1 cellular context compared by ENCODE assay signal in the genomic region with DNA sequence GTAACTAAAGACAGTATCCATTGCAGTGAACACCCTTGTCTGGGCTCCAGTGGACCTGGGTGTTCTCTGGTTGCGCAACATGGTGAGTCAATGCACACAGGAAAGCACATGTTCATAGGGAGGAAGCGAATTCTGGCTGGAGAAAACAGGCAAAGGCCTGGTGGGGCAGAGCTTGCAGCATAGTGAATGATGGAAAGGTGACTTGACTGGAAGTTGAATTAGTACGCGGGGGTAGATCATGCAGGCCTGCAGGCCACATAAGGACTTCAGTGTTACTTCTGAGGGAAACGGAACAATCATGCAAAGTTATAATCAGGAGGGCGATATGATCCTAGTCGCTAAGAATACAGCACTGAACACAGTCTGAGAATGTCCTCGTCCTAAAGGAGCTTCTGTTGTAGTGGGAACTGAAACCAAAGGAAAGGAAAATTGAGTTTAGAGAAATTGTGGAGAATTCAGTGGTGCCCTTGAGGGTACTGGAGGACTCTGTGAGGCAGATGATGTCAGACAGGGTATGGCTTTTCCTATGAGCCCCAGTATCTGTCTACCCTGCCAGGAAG.
TF ChIP-seq lines count a peak whose summit lies in the region.

No MANE protein-coding gene starts in this region.

TF ChIP-seq in K562, 482 proteins besides CTCF, POLR2A, EP300 and RAD21 (continued from another document):
- TF ChIP-seq FOSL1 (tag; conservative IDR thresholded peaks at IDR 0.05) (peak; percentile 85), HDAC8 (tag; IDR thresholded peaks at IDR 0.05) (0 out of 2 replicates have a peak, but pooled peaks have one; percentile 52), MAFG (tag; conservative IDR thresholded peaks at IDR 0.05) (no peak), MYC (IDR thresholded peaks at IDR 0.05; ENCODE audit: low read depth, low read length) (0 out of 2 replicates have a peak, but pooled peaks have one; percentile 64), MYC (CRISPR knock-in tag; IDR thresholded peaks at IDR 0.05; ENCODE audit: borderline replicate concordance, low read depth) (no peak), NCOA1 (IDR thresholded peaks at IDR 0.05; ENCODE audit: low read depth) (no peak), ZNF507 (tag; conservative IDR thresholded peaks at IDR 0.05) (no peak), PTTG1 (tag; IDR thresholded peaks at IDR 0.05; ENCODE audit: low read depth) (no peak), ETV1 (tag; conservative IDR thresholded peaks at IDR 0.05; ENCODE audit: low read depth) (peak; percentile 68; the same call in 1 of the 2 replicates), ZNF830 (CRISPR knock-in tag; IDR thresholded peaks at IDR 0.05) (no peak), L3MBTL2 (IDR thresholded peaks at IDR 0.05) (peak; percentile 52; the same call in 1 of the 2 replicates), ZFP36 (IDR thresholded peaks at IDR 0.05; ENCODE audit: low read depth, low read length, partially characterized antibody) (no peak), GABPA (tag; conservative IDR thresholded peaks at IDR 0.05; ENCODE audit: low read depth) (0 out of 2 replicates have a peak, but pooled peaks have one; percentile 30), ARNT (IDR thresholded peaks at IDR 0.05) (no peak), ARID1B (IDR thresholded peaks at IDR 0.05) (0 out of 2 replicates have a peak, but pooled peaks have one; percentile 23), MEF2A (IDR thresholded peaks at IDR 0.05; ENCODE audit: control insufficient read depth, low read depth, low read length) (no peak), TRIM24 (IDR thresholded peaks at IDR 0.05) (peak; percentile 47 to 52; a peak in 2 of 4 replicates)
- TF ChIP-seq, protein P1, sequence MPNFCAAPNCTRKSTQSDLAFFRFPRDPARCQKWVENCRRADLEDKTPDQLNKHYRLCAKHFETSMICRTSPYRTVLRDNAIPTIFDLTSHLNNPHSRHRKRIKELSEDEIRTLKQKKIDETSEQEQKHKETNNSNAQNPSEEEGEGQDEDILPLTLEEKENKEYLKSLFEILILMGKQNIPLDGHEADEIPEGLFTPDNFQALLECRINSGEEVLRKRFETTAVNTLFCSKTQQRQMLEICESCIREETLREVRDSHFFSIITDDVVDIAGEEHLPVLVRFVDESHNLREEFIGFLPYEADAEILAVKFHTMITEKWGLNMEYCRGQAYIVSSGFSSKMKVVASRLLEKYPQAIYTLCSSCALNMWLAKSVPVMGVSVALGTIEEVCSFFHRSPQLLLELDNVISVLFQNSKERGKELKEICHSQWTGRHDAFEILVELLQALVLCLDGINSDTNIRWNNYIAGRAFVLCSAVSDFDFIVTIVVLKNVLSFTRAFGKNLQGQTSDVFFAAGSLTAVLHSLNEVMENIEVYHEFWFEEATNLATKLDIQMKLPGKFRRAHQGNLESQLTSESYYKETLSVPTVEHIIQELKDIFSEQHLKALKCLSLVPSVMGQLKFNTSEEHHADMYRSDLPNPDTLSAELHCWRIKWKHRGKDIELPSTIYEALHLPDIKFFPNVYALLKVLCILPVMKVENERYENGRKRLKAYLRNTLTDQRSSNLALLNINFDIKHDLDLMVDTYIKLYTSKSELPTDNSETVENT (CRISPR knock-in tag; IDR thresholded peaks at IDR 0.05) = no peak
- TF ChIP-seq, protein P2, sequence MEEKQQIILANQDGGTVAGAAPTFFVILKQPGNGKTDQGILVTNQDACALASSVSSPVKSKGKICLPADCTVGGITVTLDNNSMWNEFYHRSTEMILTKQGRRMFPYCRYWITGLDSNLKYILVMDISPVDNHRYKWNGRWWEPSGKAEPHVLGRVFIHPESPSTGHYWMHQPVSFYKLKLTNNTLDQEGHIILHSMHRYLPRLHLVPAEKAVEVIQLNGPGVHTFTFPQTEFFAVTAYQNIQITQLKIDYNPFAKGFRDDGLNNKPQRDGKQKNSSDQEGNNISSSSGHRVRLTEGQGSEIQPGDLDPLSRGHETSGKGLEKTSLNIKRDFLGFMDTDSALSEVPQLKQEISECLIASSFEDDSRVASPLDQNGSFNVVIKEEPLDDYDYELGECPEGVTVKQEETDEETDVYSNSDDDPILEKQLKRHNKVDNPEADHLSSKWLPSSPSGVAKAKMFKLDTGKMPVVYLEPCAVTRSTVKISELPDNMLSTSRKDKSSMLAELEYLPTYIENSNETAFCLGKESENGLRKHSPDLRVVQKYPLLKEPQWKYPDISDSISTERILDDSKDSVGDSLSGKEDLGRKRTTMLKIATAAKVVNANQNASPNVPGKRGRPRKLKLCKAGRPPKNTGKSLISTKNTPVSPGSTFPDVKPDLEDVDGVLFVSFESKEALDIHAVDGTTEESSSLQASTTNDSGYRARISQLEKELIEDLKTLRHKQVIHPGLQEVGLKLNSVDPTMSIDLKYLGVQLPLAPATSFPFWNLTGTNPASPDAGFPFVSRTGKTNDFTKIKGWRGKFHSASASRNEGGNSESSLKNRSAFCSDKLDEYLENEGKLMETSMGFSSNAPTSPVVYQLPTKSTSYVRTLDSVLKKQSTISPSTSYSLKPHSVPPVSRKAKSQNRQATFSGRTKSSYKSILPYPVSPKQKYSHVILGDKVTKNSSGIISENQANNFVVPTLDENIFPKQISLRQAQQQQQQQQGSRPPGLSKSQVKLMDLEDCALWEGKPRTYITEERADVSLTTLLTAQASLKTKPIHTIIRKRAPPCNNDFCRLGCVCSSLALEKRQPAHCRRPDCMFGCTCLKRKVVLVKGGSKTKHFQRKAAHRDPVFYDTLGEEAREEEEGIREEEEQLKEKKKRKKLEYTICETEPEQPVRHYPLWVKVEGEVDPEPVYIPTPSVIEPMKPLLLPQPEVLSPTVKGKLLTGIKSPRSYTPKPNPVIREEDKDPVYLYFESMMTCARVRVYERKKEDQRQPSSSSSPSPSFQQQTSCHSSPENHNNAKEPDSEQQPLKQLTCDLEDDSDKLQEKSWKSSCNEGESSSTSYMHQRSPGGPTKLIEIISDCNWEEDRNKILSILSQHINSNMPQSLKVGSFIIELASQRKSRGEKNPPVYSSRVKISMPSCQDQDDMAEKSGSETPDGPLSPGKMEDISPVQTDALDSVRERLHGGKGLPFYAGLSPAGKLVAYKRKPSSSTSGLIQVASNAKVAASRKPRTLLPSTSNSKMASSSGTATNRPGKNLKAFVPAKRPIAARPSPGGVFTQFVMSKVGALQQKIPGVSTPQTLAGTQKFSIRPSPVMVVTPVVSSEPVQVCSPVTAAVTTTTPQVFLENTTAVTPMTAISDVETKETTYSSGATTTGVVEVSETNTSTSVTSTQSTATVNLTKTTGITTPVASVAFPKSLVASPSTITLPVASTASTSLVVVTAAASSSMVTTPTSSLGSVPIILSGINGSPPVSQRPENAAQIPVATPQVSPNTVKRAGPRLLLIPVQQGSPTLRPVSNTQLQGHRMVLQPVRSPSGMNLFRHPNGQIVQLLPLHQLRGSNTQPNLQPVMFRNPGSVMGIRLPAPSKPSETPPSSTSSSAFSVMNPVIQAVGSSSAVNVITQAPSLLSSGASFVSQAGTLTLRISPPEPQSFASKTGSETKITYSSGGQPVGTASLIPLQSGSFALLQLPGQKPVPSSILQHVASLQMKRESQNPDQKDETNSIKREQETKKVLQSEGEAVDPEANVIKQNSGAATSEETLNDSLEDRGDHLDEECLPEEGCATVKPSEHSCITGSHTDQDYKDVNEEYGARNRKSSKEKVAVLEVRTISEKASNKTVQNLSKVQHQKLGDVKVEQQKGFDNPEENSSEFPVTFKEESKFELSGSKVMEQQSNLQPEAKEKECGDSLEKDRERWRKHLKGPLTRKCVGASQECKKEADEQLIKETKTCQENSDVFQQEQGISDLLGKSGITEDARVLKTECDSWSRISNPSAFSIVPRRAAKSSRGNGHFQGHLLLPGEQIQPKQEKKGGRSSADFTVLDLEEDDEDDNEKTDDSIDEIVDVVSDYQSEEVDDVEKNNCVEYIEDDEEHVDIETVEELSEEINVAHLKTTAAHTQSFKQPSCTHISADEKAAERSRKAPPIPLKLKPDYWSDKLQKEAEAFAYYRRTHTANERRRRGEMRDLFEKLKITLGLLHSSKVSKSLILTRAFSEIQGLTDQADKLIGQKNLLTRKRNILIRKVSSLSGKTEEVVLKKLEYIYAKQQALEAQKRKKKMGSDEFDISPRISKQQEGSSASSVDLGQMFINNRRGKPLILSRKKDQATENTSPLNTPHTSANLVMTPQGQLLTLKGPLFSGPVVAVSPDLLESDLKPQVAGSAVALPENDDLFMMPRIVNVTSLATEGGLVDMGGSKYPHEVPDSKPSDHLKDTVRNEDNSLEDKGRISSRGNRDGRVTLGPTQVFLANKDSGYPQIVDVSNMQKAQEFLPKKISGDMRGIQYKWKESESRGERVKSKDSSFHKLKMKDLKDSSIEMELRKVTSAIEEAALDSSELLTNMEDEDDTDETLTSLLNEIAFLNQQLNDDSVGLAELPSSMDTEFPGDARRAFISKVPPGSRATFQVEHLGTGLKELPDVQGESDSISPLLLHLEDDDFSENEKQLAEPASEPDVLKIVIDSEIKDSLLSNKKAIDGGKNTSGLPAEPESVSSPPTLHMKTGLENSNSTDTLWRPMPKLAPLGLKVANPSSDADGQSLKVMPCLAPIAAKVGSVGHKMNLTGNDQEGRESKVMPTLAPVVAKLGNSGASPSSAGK (IDR thresholded peaks at IDR 0.05) = peak; percentile 55; the same call in 1 of the 2 replicates
